In genomic region chr13:97276862-97277269, GRCh38 we compare ENCODE assay signal across 13 cellular contexts. TPM values are rescaled to one million over a fixed set of nuclear protein-coding genes. Genes with fewer than 3 reads are reported as not detected.
A peak's percentile ranks its signal among the peaks of the same experiment; 100 is the strongest.
DNase-seq lines count a peak whose midpoint lies in the region; ATAC-seq, FAIRE-seq and TF ChIP-seq lines count a peak whose summit lies in the region.
"Had no signal": no experiment of that assay in that cellular context is flagged by ENCODE, and none has a peak within 500 bp of the region (broad histone marks: within the 10 kb centered on the region; RNA-seq: fewer than 3 reads in every experiment).

No MANE protein-coding gene starts in this region.

- peak overlapping the region; percentile 37 for H3K4me2 ChIP-seq in keratinocyte (ENCODE audit: control insufficient read depth, extremely low read depth, insufficient read depth, low read depth, low read length)

- intact Hi-C loops in Right ventricle myocardium superior (cut with DNase I), result no loop called here

- FAIRE-seq in A204.1 (lab: Jason Lieb, UNC) (peak; percentile 96), keratinocyte (lab: Jason Lieb, UNC) (peak; percentile 67)

- H3K4me3 ChIP-seq in keratinocyte (ENCODE audit: control insufficient read depth in 2 of 3, extremely low read depth in 1 of 3, insufficient read depth in 2 of 3, low read depth in 1 of 3, low read length in 3 of 3), result no peak overlapping the region

- H3K9me3 Mint-ChIP-seq in activated T-helper 17 cell treated with anti-CD3 and anti-CD28 coated beads, Interleukin-2, amount 50 U/mL, for 72 hours, result no peaks in the 10 kb centered on the region

- no peaks in the 10 kb centered on the region for H4K20me1 ChIP-seq in keratinocyte (ENCODE audit: control insufficient read depth, extremely low read depth, insufficient read depth, low read length)

- H3K36me3 Mint-ChIP-seq in activated T-helper 17 cell treated with anti-CD3 and anti-CD28 coated beads, Interleukin-2, amount 50 U/mL, for 72 hours (ENCODE audit: low read depth), result peaks cover 65% of the 10 kb centered on the region

- H3K4me1 ChIP-seq in keratinocyte (ENCODE audit: control insufficient read depth, extremely low read depth, insufficient read depth, low read length), result peaks cover 93% of the 10 kb centered on the region

- H3K27ac Mint-ChIP-seq in activated T-helper 17 cell treated with anti-CD3 and anti-CD28 coated beads, Interleukin-2, amount 50 U/mL, for 72 hours, result peak overlapping the region; percentile 9

- DNase-seq in keratinocyte (ENCODE audit: low read depth, low spot score) (no peak), Right ventricle myocardium superior (no peak), GDM1 (lab: John Stamatoyannopoulos, UW) (no peak)
- DNase-seq: AML-193, hippocampal formation, MV-4-11, NCI-H524, SIG-M5 had no signal

- no peak overlapping the region for H3K9ac ChIP-seq in keratinocyte (ENCODE audit: control insufficient read depth, extremely low read depth, insufficient read depth, low read length)

- dilution Hi-C loops in keratinocyte (cut with MboI; ENCODE audit: extremely low pct_ligation_motif_present, low sequenced_read_pairs), result no loop called here

- H2AFZ ChIP-seq in keratinocyte (ENCODE audit: control insufficient read depth, low read length), result no peak overlapping the region

- no peaks in the 10 kb centered on the region for H3K9me3 ChIP-seq in keratinocyte (ENCODE audit: control insufficient read depth, low read depth, low read length)

- peak overlapping the region; percentile 14 for H3K4me3 Mint-ChIP-seq in activated T-helper 17 cell treated with anti-CD3 and anti-CD28 coated beads, Interleukin-2, amount 50 U/mL, for 72 hours

- H3K9me1 ChIP-seq in keratinocyte (ENCODE audit: control insufficient read depth, extremely low read depth, insufficient read depth, low read length), result no peaks in the 10 kb centered on the region

- H3K27ac ChIP-seq in keratinocyte (ENCODE audit: control insufficient read depth, insufficient read depth, low read length), result peak overlapping the region; percentile 43

- peaks cover 29% of the 10 kb centered on the region for H3K79me2 ChIP-seq in keratinocyte (ENCODE audit: control insufficient read depth, insufficient read depth, low read length)

- H3K36me3 ChIP-seq in keratinocyte (ENCODE audit: control insufficient read depth in 2 of 2, extremely low read depth in 1 of 2, insufficient read depth in 2 of 2, low read length in 2 of 2), result peaks cover 0 to 4% of the 10 kb centered on the region in 2 experiments

- H3K27me3 Mint-ChIP-seq in activated T-helper 17 cell treated with anti-CD3 and anti-CD28 coated beads, Interleukin-2, amount 50 U/mL, for 72 hours, result no peaks in the 10 kb centered on the region

- no peak for TF ChIP-seq CTCF in keratinocyte (optimal IDR thresholded peaks at IDR 0.05 in 1 of 3, IDR thresholded peaks at IDR 0.05 in 1 of 3, conservative IDR thresholded peaks at IDR 0.05 in 1 of 3; ENCODE audit: extremely low read depth in 1 of 3, insufficient read depth in 2 of 3, low read length in 3 of 3)

- no peaks in the 10 kb centered on the region for H3K27me3 ChIP-seq in keratinocyte (ENCODE audit: control insufficient read depth, extremely low read depth, insufficient read depth, low read length)

- peaks cover 19% of the 10 kb centered on the region for H3K4me1 Mint-ChIP-seq in activated T-helper 17 cell treated with anti-CD3 and anti-CD28 coated beads, Interleukin-2, amount 50 U/mL, for 72 hours

- ATAC-seq in GM19395 (IDR thresholded peaks at IDR 0.05; ENCODE audit: unreplicated experiment), result peak; percentile 35
- peak; percentile 81 for ATAC-seq in activated T-helper 17 cell treated with anti-CD3 and anti-CD28 coated beads, Interleukin-2, amount 50 U/mL, for 72 hours (replicated peaks)
- ATAC-seq in GM18873 (IDR thresholded peaks at IDR 0.05; ENCODE audit: low FRiP score, unreplicated experiment), result no peak
- ATAC-seq in Right ventricle myocardium superior (ENCODE audit: poor library complexity), result no peak
- ATAC-seq in HG03108 (IDR thresholded peaks at IDR 0.05; ENCODE audit: unreplicated experiment), result no peak

RNA-seq across cellular contexts. Expression of gene MBNL2, which starts 54.7 kb away (rescaled TPM):
- 10 to 100 TPM; 13.4 to 27.2 TPM for total RNA-seq in activated T-helper 17 cell treated with anti-CD3 and anti-CD28 coated beads, Interleukin-2, amount 50 U/mL, for 72 hours
- 19.3 to 28.4 TPM (median 22.2 TPM) in 3 replicates for polyA plus RNA-seq in keratinocyte
- 14.7 TPM for polyA plus RNA-seq in keratinocyte (2011; ENCODE audit: low read depth)
- 16.1 and 24.4 TPM in 2 replicates for polyA plus RNA-seq in keratinocyte (2011; cell fraction: cytosol; rRNA removed)
- 26.1 and 29.2 TPM in 2 replicates for polyA plus RNA-seq in keratinocyte (2011; cell fraction: nucleus; rRNA removed)
- polyA plus RNA-seq in keratinocyte (2012; ENCODE audit: low replicate concordance), result 13.4 and 18.6 TPM in 2 replicates
- polyA minus RNA-seq in keratinocyte, result 20.2 to 86.3 TPM (median 68.7 TPM) in 3 replicates
- polyA minus RNA-seq in keratinocyte (2011; cell fraction: cytosol; rRNA and poly(A)+ RNA removed), result 22.8 TPM
- 28.5 and 52.8 TPM in 2 replicates for polyA minus RNA-seq in keratinocyte (2011; cell fraction: nucleus; rRNA and poly(A)+ RNA removed)
- 69.3 TPM for total RNA-seq in Right ventricle myocardium superior

Comparison
In these comparisons a context has a peak if more than half of its experiments do, and no peak if none do; other contexts are left out.
1. ATAC-seq: peak in GM19395 (single experiment) and activated T-helper 17 cell treated with anti-CD3 and anti-CD28 coated beads, Interleukin-2, amount 50 U/mL, for 72 hours (single experiment); none in GM18873 (single experiment), Right ventricle myocardium superior (single experiment) and HG03108 (single experiment).